ENCODE assay signal across 9 cellular contexts in genomic region chr18:32549248-32549842, GRCh38.
A peak's percentile ranks its signal among the peaks of the same experiment; 100 is the strongest.
DNase-seq lines count a peak whose midpoint lies in the region; ATAC-seq and TF ChIP-seq lines count a peak whose summit lies in the region.
"Had no signal": no experiment of that assay in that cellular context is flagged by ENCODE, and none has a peak within 500 bp of the region (broad histone marks: within the 10 kb centered on the region; RNA-seq: fewer than 3 reads in every experiment).

No MANE protein-coding gene starts in this region.

- H3K36me3 ChIP-seq in left lung, result no peaks in the 10 kb centered on the region
- H3K36me3 ChIP-seq: neutrophil had no signal

- peak; percentile 35 for DNase-seq in ACHN
- DNase-seq in NCI-H1436 (lab: John Stamatoyannopoulos, UW), result peak; percentile 83
- peak; percentile 16 for DNase-seq in T follicular helper cell (ENCODE audit: low read depth)
- DNase-seq in cardiac fibroblast (ENCODE audit: low read depth in 2 of 2), result peak; percentile 65 to 67
- no peak for DNase-seq in left lung
- DNase-seq in stimulated activated CD8-positive, alpha-beta memory T cell treated with anti-CD3 and anti-CD28 coated beads, Interleukin-15, amount 100 ng/mL, for 1 hour (ENCODE audit: low read depth), result peak; percentile 11

- in situ Hi-C loops in ACHN (cut with HindIII; ENCODE audit: low pct_ligation_motif_present, low pct_unique_long_range_greater_than_20kb, low sequenced_read_pairs), result no loop called here

- peak; percentile 88 for ATAC-seq in GM18498 (IDR thresholded peaks at IDR 0.05; ENCODE audit: unreplicated experiment)
- ATAC-seq in HG02870 (IDR thresholded peaks at IDR 0.05; ENCODE audit: unreplicated experiment), result peak; percentile 74
- peak; percentile 90 for ATAC-seq in left lung

- intact Hi-C loops in left lung (cut with DNase I), result loop anchor here in 1 of 2 donors (10.0 kb wide), 1 partner anchor 275 kb away; no protein-coding TSS in a partner anchor

- no peak overlapping the region for H3K27ac ChIP-seq in left lung
- H3K27ac ChIP-seq: neutrophil had no signal

- no peaks in the 10 kb centered on the region for H3K9me3 ChIP-seq in left lung
- H3K9me3 ChIP-seq: neutrophil had no signal

- TF ChIP-seq CTCF in cardiac fibroblast (IDR thresholded peaks at IDR 0.05; ENCODE audit: low read depth, low read length) (peak; percentile 82), left lung (IDR thresholded peaks at IDR 0.05) (peak; percentile 47 to 51)

- no peak overlapping the region for H3K4me3 ChIP-seq in cardiac fibroblast (replicated peaks in 1 of 2; ENCODE audit: low read depth in 2 of 2, low read length in 2 of 2)
- H3K4me3 ChIP-seq in left lung, result no peak overlapping the region

- H3K4me1 ChIP-seq in left lung, result no peaks in the 10 kb centered on the region

- H3K27me3 ChIP-seq in left lung, result no peaks in the 10 kb centered on the region
- H3K27me3 ChIP-seq: neutrophil had no signal

Comparison
In these comparisons a context has a peak if more than half of its experiments do, and no peak if none do; other contexts are left out.
1. DNase-seq: peak in ACHN (single experiment), NCI-H1436 (single experiment), T follicular helper cell (single experiment), cardiac fibroblast (2 of 2) and stimulated activated CD8-positive, alpha-beta memory T cell treated with anti-CD3 and anti-CD28 coated beads, Interleukin-15, amount 100 ng/mL, for 1 hour (single experiment); none in left lung (0 of 2).
2. Peak in every context shown above with its lines, with median percentiles within 50 percentile points of each other: ATAC-seq.